Comparison of ENCODE assay signal across 1 cellular context in genomic region chr19:53082929-53083328, GRCh38.
TF ChIP-seq lines count a peak whose summit lies in the region.

No MANE protein-coding gene starts in this region.

TF ChIP-seq in HepG2, 621 proteins besides CTCF, POLR2A, EP300 and RAD21:
- TF ChIP-seq, protein P1, sequence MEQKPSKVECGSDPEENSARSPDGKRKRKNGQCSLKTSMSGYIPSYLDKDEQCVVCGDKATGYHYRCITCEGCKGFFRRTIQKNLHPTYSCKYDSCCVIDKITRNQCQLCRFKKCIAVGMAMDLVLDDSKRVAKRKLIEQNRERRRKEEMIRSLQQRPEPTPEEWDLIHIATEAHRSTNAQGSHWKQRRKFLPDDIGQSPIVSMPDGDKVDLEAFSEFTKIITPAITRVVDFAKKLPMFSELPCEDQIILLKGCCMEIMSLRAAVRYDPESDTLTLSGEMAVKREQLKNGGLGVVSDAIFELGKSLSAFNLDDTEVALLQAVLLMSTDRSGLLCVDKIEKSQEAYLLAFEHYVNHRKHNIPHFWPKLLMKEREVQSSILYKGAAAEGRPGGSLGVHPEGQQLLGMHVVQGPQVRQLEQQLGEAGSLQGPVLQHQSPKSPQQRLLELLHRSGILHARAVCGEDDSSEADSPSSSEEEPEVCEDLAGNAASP (CRISPR knock-in tag; IDR thresholded peaks at IDR 0.05; ENCODE audit: borderline replicate concordance): no peak
- no peak for TF ChIP-seq ARID2 (CRISPR knock-in tag; IDR thresholded peaks at IDR 0.05; ENCODE audit: borderline replicate concordance)
- peak; percentile 95 for TF ChIP-seq MNT (IDR thresholded peaks at IDR 0.05)
- TF ChIP-seq KDM6A (CRISPR knock-in tag; IDR thresholded peaks at IDR 0.05; ENCODE audit: low read depth): no peak
- TF ChIP-seq ZNF12 (CRISPR knock-in tag; IDR thresholded peaks at IDR 0.05): no peak
